ENCODE assay signal across 8 cellular contexts in the genomic region with DNA sequence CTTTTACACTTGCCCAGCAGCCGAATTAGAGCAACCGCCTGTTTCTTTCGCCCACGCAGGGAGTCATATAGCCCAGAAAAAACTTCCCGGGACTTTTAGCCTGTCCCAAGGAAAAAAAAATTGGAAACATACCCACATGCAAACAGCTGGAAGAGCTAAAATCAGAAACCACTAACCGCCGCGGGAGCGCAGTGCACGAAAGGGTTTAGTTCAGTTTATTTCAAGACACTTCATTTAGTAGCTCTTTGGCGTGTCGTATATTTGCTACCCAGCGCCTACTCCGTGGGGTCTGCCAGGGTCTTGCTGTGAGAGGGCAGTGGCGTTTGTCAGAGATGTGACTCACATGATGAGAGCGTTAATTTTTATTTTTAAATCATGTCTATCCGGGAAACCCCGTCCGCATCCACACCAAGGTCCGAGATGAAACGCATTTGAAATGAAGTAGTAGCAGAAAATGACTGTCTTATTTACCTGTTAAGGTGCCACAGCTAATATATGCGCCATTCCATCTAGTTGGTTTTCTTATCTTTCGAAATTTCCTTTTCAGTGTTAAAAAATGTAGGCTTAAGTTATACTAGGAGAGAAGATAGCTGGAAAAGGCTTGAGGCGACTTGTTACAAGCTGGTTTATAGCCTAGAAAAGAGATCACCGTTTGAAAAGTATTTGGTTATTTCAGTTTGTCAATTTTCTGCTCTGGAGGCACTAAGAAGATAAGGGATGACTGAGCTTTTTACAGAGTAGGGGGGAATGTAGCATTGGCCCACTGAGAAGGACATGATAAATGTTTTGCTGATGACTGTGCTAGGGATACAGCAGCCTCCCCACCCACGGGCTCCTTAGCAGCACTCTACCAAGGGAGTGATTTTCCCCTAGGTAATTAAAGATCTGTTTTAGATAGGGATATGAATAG. TPM values are rescaled to one million over a fixed set of nuclear protein-coding genes. Genes with fewer than 3 reads are reported as not detected.
A peak's percentile ranks its signal among the peaks of the same experiment; 100 is the strongest.
DNase-seq lines count a peak whose midpoint lies in the region; ATAC-seq and TF ChIP-seq lines count a peak whose summit lies in the region.

No MANE protein-coding gene starts in this region.

- peaks cover 7% of the 10 kb centered on the region for H3K27me3 ChIP-seq in HL-60 (ENCODE audit: insufficient read depth, poor library complexity, severe bottlenecking)

- ATAC-seq in left cardiac atrium: peak in 1 of 2 donors; percentile 13
- ATAC-seq in HG03196 (IDR thresholded peaks at IDR 0.05; ENCODE audit: unreplicated experiment): no peak

- H3K4me1 Mint-ChIP-seq in activated T-cell treated with anti-CD3 and anti-CD28 coated beads, Interleukin-2, amount 50 U/mL, for 24 hours (ENCODE audit: low read depth): peaks cover 23% of the 10 kb centered on the region

- H3K4me3 Mint-ChIP-seq in activated T-cell treated with anti-CD3 and anti-CD28 coated beads, Interleukin-2, amount 50 U/mL, for 24 hours: peak overlapping the region; percentile 75

- H3K4me3 ChIP-seq in HL-60 (replicated peaks; ENCODE audit: insufficient read depth, low read length): peak overlapping the region; percentile 72

- intact Hi-C loops in left cardiac atrium (cut with DNase I): no loop called here

- peaks cover 5% of the 10 kb centered on the region for H3K36me3 Mint-ChIP-seq in activated T-cell treated with anti-CD3 and anti-CD28 coated beads, Interleukin-2, amount 50 U/mL, for 24 hours (ENCODE audit: low read depth)

- H3K27me3 Mint-ChIP-seq in activated T-cell treated with anti-CD3 and anti-CD28 coated beads, Interleukin-2, amount 50 U/mL, for 24 hours: peaks cover 40% of the 10 kb centered on the region

- H3K27ac Mint-ChIP-seq in activated T-cell treated with anti-CD3 and anti-CD28 coated beads, Interleukin-2, amount 50 U/mL, for 24 hours: no peak overlapping the region

- DNase-seq in CD1c-positive myeloid dendritic cell (ENCODE audit: extremely low spot score) (peak; percentile 9), HL-60 (ENCODE audit: low read depth in 1 of 2, low spot score in 1 of 2) (no peak), left cardiac atrium (peak; percentile 34), retina (peak; percentile 69), substantia nigra (lab: John Stamatoyannopoulos, UW) (no peak), NCI-H2081 treated with DMSO at 0.1 percent for 48 hours (lab: John Stamatoyannopoulos, UW) (no peak)
- DNase-seq in activated T-cell treated with anti-CD3 and anti-CD28 coated beads, Interleukin-2, amount 50 U/mL, for 24 hours: no peak

- H3K27ac ChIP-seq in HL-60 (replicated peaks): no peak overlapping the region
- H3K27ac ChIP-seq in substantia nigra (ENCODE audit: low read depth, low read length, poor library complexity, severe bottlenecking): no peak overlapping the region

- no peak for TF ChIP-seq CTCF in HL-60 (IDR thresholded peaks at IDR 0.05; ENCODE audit: insufficient read depth, low read length)

- no peaks in the 10 kb centered on the region for H3K9me3 Mint-ChIP-seq in activated T-cell treated with anti-CD3 and anti-CD28 coated beads, Interleukin-2, amount 50 U/mL, for 24 hours

RNA-seq across cellular contexts. Expression of a gene that starts 1.7 kb away (rescaled TPM):
- under 1 TPM; 0.73 to 0.82 TPM for total RNA-seq in left cardiac atrium

Comparison
In these comparisons a context has a peak if more than half of its experiments do, and no peak if none do; other contexts are left out.
1. DNase-seq: peak in CD1c-positive myeloid dendritic cell (single experiment), left cardiac atrium (single experiment) and retina (single experiment); none in HL-60 (0 of 2), activated T-cell treated with anti-CD3 and anti-CD28 coated beads, Interleukin-2, amount 50 U/mL, for 24 hours (single experiment), substantia nigra (0 of 49) and NCI-H2081 treated with DMSO at 0.1 percent for 48 hours (single experiment).